16 cellular contexts compared by ENCODE assay signal in the genomic region with DNA sequence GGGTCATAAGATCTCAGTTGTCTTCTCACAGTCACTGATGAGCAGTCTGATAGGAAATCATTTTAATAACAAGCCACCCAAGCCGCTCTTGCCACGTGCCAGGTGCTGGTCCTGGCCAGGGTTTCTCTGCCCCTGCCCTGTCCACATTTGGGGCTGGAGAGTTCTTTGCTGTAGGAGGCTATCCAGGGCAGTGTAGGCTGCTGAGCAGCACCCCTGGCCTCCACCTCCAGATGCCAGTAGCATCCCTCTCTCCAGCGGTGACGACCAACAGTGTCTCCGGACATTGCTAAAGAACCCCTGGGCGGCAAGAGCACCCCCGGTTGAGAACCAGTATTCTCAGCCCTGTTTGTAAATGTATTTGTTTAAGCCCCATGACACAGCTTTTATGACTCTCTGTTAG.
A peak's percentile ranks its signal among the peaks of the same experiment; 100 is the strongest.
DNase-seq lines count a peak whose midpoint lies in the region; ATAC-seq and TF ChIP-seq lines count a peak whose summit lies in the region.
"Had no signal": no experiment of that assay in that cellular context is flagged by ENCODE, and none has a peak within 500 bp of the region (broad histone marks: within the 10 kb centered on the region; RNA-seq: fewer than 3 reads in every experiment).

No MANE protein-coding gene starts in this region.

- peak; percentile 5 for DNase-seq in NCI-H146 treated with DMSO at 0.1 percent for 48 hours (lab: John Stamatoyannopoulos, UW; ENCODE audit: unreplicated experiment)
- DNase-seq in NCI-H748 treated with DMSO at 0.1 percent for 48 hours (lab: John Stamatoyannopoulos, UW) = peak; percentile 4
- no peak for DNase-seq in neuronal stem cell (ENCODE audit: low spot score)
- DNase-seq in Peyer's patch = no peak
- no peak for DNase-seq in activated naive CD4-positive, alpha-beta T cell treated with anti-CD3 and anti-CD28 coated beads for 36 hours
- DNase-seq: ACHN; AML-193; Caco-2; CD4-positive, alpha-beta T cell; HFFc6 had no signal

- no peak overlapping the region for H2BK15ac ChIP-seq in neuronal stem cell (ENCODE audit: low read length)

- H2BK120ac ChIP-seq in neuronal stem cell (ENCODE audit: low read depth, low read length) = no peak overlapping the region

- CTCF ChIA-PET in activated naive CD4-positive, alpha-beta T cell treated with anti-CD3 and anti-CD28 coated beads for 36 hours (lab: Charles Lee) = no interaction called here

- TF ChIP-seq POLR2A in Peyer's patch (IDR thresholded peaks at IDR 0.05) (no peak), gastroesophageal sphincter (IDR thresholded peaks at IDR 0.05) (no peak)

- H4K91ac ChIP-seq in neuronal stem cell (ENCODE audit: low read depth, low read length, poor library complexity) = no peak overlapping the region

- no peak overlapping the region for H3K4me3 Mint-ChIP-seq in activated naive CD4-positive, alpha-beta T cell treated with anti-CD3 and anti-CD28 coated beads for 36 hours
- H3K4me3 Mint-ChIP-seq: CD4-positive, alpha-beta T cell; GM23338; HFFc6 had no signal

- no peak for TF ChIP-seq EP300 in gastroesophageal sphincter (IDR thresholded peaks at IDR 0.05)

- ATAC-seq in HG02885 (IDR thresholded peaks at IDR 0.05; ENCODE audit: poor library complexity, unreplicated experiment) (no peak), gastroesophageal sphincter (no peak)
- ATAC-seq: GM23338, HCT116, HepG2 had no signal

- no peaks in the 10 kb centered on the region for H3K9me3 ChIP-seq in neuronal stem cell (replicated peaks in 1 of 2; ENCODE audit: control insufficient read depth in 2 of 2, insufficient read depth in 1 of 2, low read depth in 1 of 2, low read length in 2 of 2)
- H3K9me3 ChIP-seq in Peyer's patch = no peaks in the 10 kb centered on the region
- H3K9me3 ChIP-seq in gastroesophageal sphincter = no peaks in the 10 kb centered on the region
- H3K9me3 ChIP-seq: Caco-2 had no signal

- no peak overlapping the region for H3K4me2 ChIP-seq in neuronal stem cell (ENCODE audit: insufficient read depth, low read length, poor library complexity, severe bottlenecking)
- H3K4me2 ChIP-seq: GM23338 had no signal

- no peaks in the 10 kb centered on the region for H3K27me3 Mint-ChIP-seq in activated naive CD4-positive, alpha-beta T cell treated with anti-CD3 and anti-CD28 coated beads for 36 hours (ENCODE audit: low read depth)
- H3K27me3 Mint-ChIP-seq: CD4-positive, alpha-beta T cell had no signal

- intact Hi-C loops in activated naive CD4-positive, alpha-beta T cell treated with anti-CD3 and anti-CD28 coated beads for 36 hours (cut with micrococcal nuclease) = no loop called here

- peak overlapping the region; percentile 17 for H3K18ac ChIP-seq in neuronal stem cell (ENCODE audit: low read length)

- no peaks in the 10 kb centered on the region for H3K4me1 Mint-ChIP-seq in activated naive CD4-positive, alpha-beta T cell treated with anti-CD3 and anti-CD28 coated beads for 36 hours (ENCODE audit: low read depth)
- H3K4me1 Mint-ChIP-seq: GM23338 had no signal

- H3K27ac Mint-ChIP-seq in activated naive CD4-positive, alpha-beta T cell treated with anti-CD3 and anti-CD28 coated beads for 36 hours = no peak overlapping the region
- H3K27ac Mint-ChIP-seq: CD4-positive, alpha-beta T cell; GM23338; HFFc6 had no signal

- TF ChIP-seq CTCF in Peyer's patch (IDR thresholded peaks at IDR 0.05) = no peak
- TF ChIP-seq CTCF in gastroesophageal sphincter (IDR thresholded peaks at IDR 0.05) = no peak

- H3K4me3 ChIP-seq in neuronal stem cell (ENCODE audit: low read length in 2 of 2) (peak overlapping the region in 1 of 2 donors; percentile 9), Peyer's patch (no peak overlapping the region), gastroesophageal sphincter (no peak overlapping the region)
- H3K4me3 ChIP-seq: GM23338 had no signal

- H4K8ac ChIP-seq in neuronal stem cell (ENCODE audit: low read depth, low read length) = no peak overlapping the region

- H3K36me3 ChIP-seq in neuronal stem cell (replicated peaks in 1 of 2; ENCODE audit: control insufficient read depth in 2 of 2, insufficient read depth in 2 of 2, low read length in 2 of 2) (no peaks in the 10 kb centered on the region), Peyer's patch (no peaks in the 10 kb centered on the region), gastroesophageal sphincter (no peaks in the 10 kb centered on the region)

- peaks cover 2% of the 10 kb centered on the region for H3K9me3 Mint-ChIP-seq in activated naive CD4-positive, alpha-beta T cell treated with anti-CD3 and anti-CD28 coated beads for 36 hours
- H3K9me3 Mint-ChIP-seq: CD4-positive, alpha-beta T cell had no signal

- no peak overlapping the region for H2BK5ac ChIP-seq in neuronal stem cell (ENCODE audit: low read length)

- no peak overlapping the region for H2BK12ac ChIP-seq in neuronal stem cell (ENCODE audit: low read length)

- no peak overlapping the region for H3K14ac ChIP-seq in neuronal stem cell (ENCODE audit: low read length)

- H3K4me1 ChIP-seq in neuronal stem cell (ENCODE audit: control insufficient read depth in 2 of 2, insufficient read depth in 1 of 2, low read depth in 1 of 2, low read length in 2 of 2) (peaks cover 0 to under 1% of the 10 kb centered on the region in 2 donors), Peyer's patch (no peaks in the 10 kb centered on the region), gastroesophageal sphincter (no peaks in the 10 kb centered on the region)
- H3K4me1 ChIP-seq: Caco-2 had no signal

- no peak overlapping the region for H2AK5ac ChIP-seq in neuronal stem cell (ENCODE audit: low read depth, low read length)

- H3K36me3 Mint-ChIP-seq in activated naive CD4-positive, alpha-beta T cell treated with anti-CD3 and anti-CD28 coated beads for 36 hours (ENCODE audit: low read depth) = no peaks in the 10 kb centered on the region

- no peak overlapping the region for H3K27ac ChIP-seq in neuronal stem cell (replicated peaks; ENCODE audit: low read length)
- no peak overlapping the region for H3K27ac ChIP-seq in Peyer's patch
- H3K27ac ChIP-seq in gastroesophageal sphincter = no peak overlapping the region
- H3K27ac ChIP-seq: C4-2B had no signal

- no peak overlapping the region for H2AFZ ChIP-seq in neuronal stem cell (ENCODE audit: low read length)
- H2AFZ ChIP-seq: GM23338 had no signal

- H3K9ac ChIP-seq in neuronal stem cell (ENCODE audit: low read depth, low read length, poor library complexity) = no peak overlapping the region

- no peak overlapping the region for H3K4ac ChIP-seq in neuronal stem cell (ENCODE audit: low read length)

- WGBS in neuronal stem cell (ENCODE audit: extremely low coverage in 2 of 2, insufficient read length in 2 of 2, insufficient replicate concordance in 1 of 2), 2 donors = no CpG with 5 or more reads among the region's 7 CpGs
- 67% methylated on average over 2 of the region's 7 CpGs; no CpG with 5 or more reads in 1 of the 2 donors for WGBS in gastroesophageal sphincter (ENCODE audit: low coverage in 1 of 2), 2 donors

- no peaks in the 10 kb centered on the region for H3K79me1 ChIP-seq in neuronal stem cell (ENCODE audit: low read depth, low read length)

- no peaks in the 10 kb centered on the region for H3K27me3 ChIP-seq in neuronal stem cell (ENCODE audit: control insufficient read depth in 3 of 3, insufficient read depth in 3 of 3, low read depth in 1 of 3, low read length in 3 of 3)
- H3K27me3 ChIP-seq in Peyer's patch = no peaks in the 10 kb centered on the region
- H3K27me3 ChIP-seq in gastroesophageal sphincter = no peaks in the 10 kb centered on the region

- no peak overlapping the region for H3K23ac ChIP-seq in neuronal stem cell (ENCODE audit: low read depth, low read length, poor library complexity)

Comparison
In these comparisons a context has a peak if more than half of its experiments do, and no peak if none do; other contexts are left out.
1. DNase-seq: peak in NCI-H146 treated with DMSO at 0.1 percent for 48 hours (single experiment) and NCI-H748 treated with DMSO at 0.1 percent for 48 hours (single experiment); none in neuronal stem cell (single experiment), Peyer's patch (0 of 3) and activated naive CD4-positive, alpha-beta T cell treated with anti-CD3 and anti-CD28 coated beads for 36 hours (single experiment).